8 cellular contexts compared by ENCODE assay signal in the genomic region with DNA sequence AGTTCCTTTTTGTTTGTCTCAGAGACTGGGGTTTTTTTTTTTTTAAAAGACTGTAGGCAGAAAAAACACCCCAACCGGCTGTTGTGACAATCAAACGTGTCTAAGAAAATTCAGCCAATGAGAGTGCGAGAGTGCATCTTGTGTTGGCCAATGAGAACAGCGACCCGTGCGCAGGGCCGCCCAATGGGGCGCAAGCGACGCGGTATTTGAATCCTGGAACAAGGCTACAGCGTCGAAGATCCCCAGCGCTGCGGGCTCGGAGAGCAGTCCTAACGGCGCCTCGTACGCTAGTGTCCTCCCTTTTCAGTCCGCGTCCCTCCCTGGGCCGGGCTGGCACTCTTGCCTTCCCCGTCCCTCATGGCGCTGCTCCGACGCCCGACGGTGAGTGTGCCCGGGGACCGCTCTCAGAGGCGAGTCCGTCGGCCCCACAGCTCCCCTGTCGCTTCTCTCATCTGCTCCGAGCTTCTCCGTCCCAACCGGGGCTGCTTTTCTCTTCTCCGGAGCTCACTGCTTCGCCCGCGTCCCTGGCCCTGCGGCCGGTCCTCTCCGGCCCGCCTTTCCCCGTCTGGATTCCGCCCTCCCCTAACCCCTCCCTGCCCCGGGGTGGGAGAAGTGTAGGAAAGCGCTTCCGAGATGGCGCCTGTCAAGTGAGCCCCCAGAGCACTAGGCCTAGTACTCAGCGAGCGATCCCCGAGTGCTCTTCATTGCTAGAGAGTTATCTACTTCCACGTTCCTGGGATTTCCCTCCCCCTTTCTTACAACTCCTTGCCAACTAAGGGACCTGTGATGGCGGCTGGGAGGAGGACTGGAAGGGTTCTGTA. TPM values are rescaled to one million over a fixed set of nuclear protein-coding genes. Genes with fewer than 3 reads are reported as not detected.
DNase-seq lines count a peak whose midpoint lies in the region; ATAC-seq and TF ChIP-seq lines count a peak whose summit lies in the region.

TSS of gene CCNB2 (plus strand) at position 235 of the 821 bp plus-strand sequence. CDS start at position 358, 123 bp downstream.

- no peaks in the 10 kb centered on the region for H3K27me3 Mint-ChIP-seq in IgD-negative memory B cell

- H3K4me3 ChIP-seq in epithelial cell of esophagus (ENCODE audit: low read length), result peak within 1 kb of the TSS; percentile 87
- H3K4me3 ChIP-seq in mucosa of descending colon, result peak within 1 kb of the TSS; percentile 54

- H3K9me3 ChIP-seq in mucosa of descending colon, result no peaks in the 10 kb centered on the region

- DNase-seq in DMS153 (lab: John Stamatoyannopoulos, UW) (peak; percentile 57), OCI-M1 (lab: John Stamatoyannopoulos, UW) (peak; percentile 96), activated T-cell treated with anti-CD3 and anti-CD28 coated beads for 1 hour (ENCODE audit: low read depth) (peak; percentile 68), epithelial cell of esophagus (ENCODE audit: low read depth) (peak; percentile 95), mucosa of descending colon (peak; percentile 88 to 91 (median 89))
- DNase-seq in stimulated activated CD8-positive, alpha-beta memory T cell treated with anti-CD3 and anti-CD28 coated beads, Interleukin-4, amount 100 ng/mL, for 1 hour (ENCODE audit: low read depth in 2 of 2, low spot score in 1 of 2), result peak; percentile 36 to 61

- H3K4me1 Mint-ChIP-seq in IgD-negative memory B cell, result peaks cover 4 to 13% (median 10%) of the 10 kb centered on the region in 3 donors

- H3K9me3 Mint-ChIP-seq in IgD-negative memory B cell, result peaks cover 0 to 1% (median 0%) of the 10 kb centered on the region in 3 donors

- TF ChIP-seq CTCF in epithelial cell of esophagus (IDR thresholded peaks at IDR 0.05; ENCODE audit: insufficient read depth, low read depth, low read length, missing control alignments) (no peak), mucosa of descending colon (IDR thresholded peaks at IDR 0.05) (no peak)

- ATAC-seq in GM21576 (IDR thresholded peaks at IDR 0.05; ENCODE audit: unreplicated experiment) (peak; percentile 98), mucosa of descending colon (peak; percentile 99)

- no peaks in the 10 kb centered on the region for H3K36me3 ChIP-seq in mucosa of descending colon (ENCODE audit: low read depth)

- peak within 1 kb of the TSS; percentile 93 to 99 (median 95) for H3K27ac Mint-ChIP-seq in IgD-negative memory B cell

- H3K4me1 ChIP-seq in mucosa of descending colon (ENCODE audit: low read depth), result peaks cover 2% of the 10 kb centered on the region

- H3K36me3 Mint-ChIP-seq in IgD-negative memory B cell, result peaks cover 1% of the 10 kb centered on the region

- intact Hi-C loops in mucosa of descending colon (cut with DNase I, micrococcal nuclease), result no loop called here

- peak within 1 kb of the TSS; percentile 84 to 98 (median 95) for H3K4me3 Mint-ChIP-seq in IgD-negative memory B cell

RNA-seq across cellular contexts. Expression of gene CCNB2, which starts in this region (rescaled TPM):
- polyA plus RNA-seq in IgD-negative memory B cell, result 0.79 TPM
- total RNA-seq in mucosa of descending colon, result 10 to 100 TPM in 1 of 3 donors, 1 to 10 TPM in 2; 3.0 to 29.3 (median 8.7) TPM

Comparison
In these comparisons a context has a peak if more than half of its experiments do, and no peak if none do; other contexts are left out.
1. Peak in every context shown above with its lines: DNase-seq, ATAC-seq and H3K4me3 ChIP-seq.